ENCODE assay signal across 9 cellular contexts in the genomic region with DNA sequence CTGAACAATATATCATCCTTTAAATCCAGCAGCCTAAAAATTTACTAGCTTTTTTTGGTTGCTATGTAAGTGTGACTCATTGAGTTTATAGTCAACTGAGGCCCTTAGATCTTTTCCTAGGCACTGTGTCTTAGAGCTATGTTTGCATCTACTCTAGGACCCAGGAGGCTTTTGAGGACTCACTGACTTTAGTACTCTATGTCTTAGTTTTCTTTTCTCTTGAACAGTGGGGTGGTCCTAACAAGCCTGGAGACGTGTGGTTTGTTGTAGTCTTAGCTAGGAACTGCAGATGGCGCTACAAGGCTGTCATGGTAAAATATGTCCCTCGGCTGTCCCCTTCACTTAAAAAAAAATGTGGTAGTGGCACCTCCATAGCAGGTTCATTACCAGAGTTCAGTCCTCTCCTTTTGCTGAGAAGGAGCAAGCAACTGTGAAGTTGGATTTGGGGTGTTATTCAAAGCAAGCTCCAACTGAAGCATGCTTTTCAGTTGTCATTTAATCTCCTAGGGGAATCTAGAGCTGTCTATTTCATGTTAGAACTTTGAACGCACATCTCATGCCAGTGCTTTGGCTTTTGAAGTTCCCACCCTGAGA. TPM values are rescaled to one million over a fixed set of nuclear protein-coding genes. Genes with fewer than 3 reads are reported as not detected.
DNase-seq lines count a peak whose midpoint lies in the region; ATAC-seq, FAIRE-seq and TF ChIP-seq lines count a peak whose summit lies in the region.
"Had no signal": no experiment of that assay in that cellular context is flagged by ENCODE, and none has a peak within 500 bp of the region (broad histone marks: within the 10 kb centered on the region; RNA-seq: fewer than 3 reads in every experiment).

No MANE protein-coding gene starts in this region.

- no peaks in the 10 kb centered on the region for H3K27me3 ChIP-seq in right lobe of liver

- H3K27me3 Mint-ChIP-seq in type B pancreatic cell = peaks cover 13% of the 10 kb centered on the region

- peak; percentile 67 for FAIRE-seq in D721Med (lab: Jason Lieb, UNC)

- no peaks in the 10 kb centered on the region for H3K36me3 ChIP-seq in right lobe of liver

- H3K36me3 Mint-ChIP-seq in type B pancreatic cell = no peaks in the 10 kb centered on the region

- no peaks in the 10 kb centered on the region for H3K9me3 ChIP-seq in right lobe of liver

- no peaks in the 10 kb centered on the region for H3K9me3 Mint-ChIP-seq in type B pancreatic cell

- DNase-seq in D721Med (ENCODE audit: insufficient read length, low spot score) = no peak
- DNase-seq in HCEC 1CT = peak; percentile 63
- peak; percentile 74 for DNase-seq in NCI-H2107 treated with DMSO at 0.1 percent for 48 hours (lab: John Stamatoyannopoulos, UW; ENCODE audit: unreplicated experiment)
- peak; percentile 32 for DNase-seq in T-helper 22 cell (ENCODE audit: low read depth)
- no peak for DNase-seq in coronary artery (ENCODE audit: low spot score)
- no peak for DNase-seq in right lobe of liver
- DNase-seq in type B pancreatic cell (ENCODE audit: extremely low spot score, unreplicated experiment) = peak; percentile 51

- ATAC-seq in right lobe of liver (peak; percentile 84 to 95 (median 86)), GM21381 (IDR thresholded peaks at IDR 0.05; ENCODE audit: unreplicated experiment) (no peak)

- H3K4me1 Mint-ChIP-seq in type B pancreatic cell (ENCODE audit: unreplicated experiment) = peaks cover 11% of the 10 kb centered on the region

- peak; percentile 88 for TF ChIP-seq CTCF in D721Med (IDR thresholded peaks at IDR 0.05; ENCODE audit: insufficient read depth, missing control alignments)
- peak; percentile 45 for TF ChIP-seq CTCF in coronary artery (IDR thresholded peaks at IDR 0.05)
- TF ChIP-seq CTCF in right lobe of liver (IDR thresholded peaks at IDR 0.05) = peak; percentile 64 to 83 (median 69)
- TF ChIP-seq CTCF in type B pancreatic cell (conservative IDR thresholded peaks at IDR 0.05) = peak; percentile 89

- no peak overlapping the region for H3K27ac Mint-ChIP-seq in type B pancreatic cell

- H3K4me1 ChIP-seq in right lobe of liver = no peaks in the 10 kb centered on the region

- H3K27ac ChIP-seq in coronary artery (no peak overlapping the region), right lobe of liver (no peak overlapping the region)

- WGBS in right lobe of liver (ENCODE audit: insufficient coverage, low coverage, low lambda C conversion rate, missing lambda C conversion rate) = 6% methylated on average over 4 of the region's 4 CpGs

- intact Hi-C loops in right lobe of liver (cut with DNase I) = loop anchor here in 1 of 2 donors (10.0 kb wide), 1 partner anchor 156 kb away; no protein-coding TSS in a partner anchor

- no peak overlapping the region for H3K4me3 Mint-ChIP-seq in type B pancreatic cell

- TF ChIP-seq POLR2A in right lobe of liver (IDR thresholded peaks at IDR 0.05) = no peak

- H3K4me3 ChIP-seq in coronary artery (no peak overlapping the region), right lobe of liver (no peak overlapping the region)

RNA-seq across cellular contexts. Expression of a gene that starts 8.6 kb away (rescaled TPM):
- 1 to 10 TPM; 3.2 to 6.1 (median 4.4) TPM for total RNA-seq in right lobe of liver
- total RNA-seq in type B pancreatic cell (ENCODE audit: low replicate concordance) = 32.0 and 40.3 TPM in 2 replicates

RNA-seq across cellular contexts. Expression of a gene that starts 12.0 kb away (rescaled TPM):
- 10 to 100 TPM; 36.5 to 49.1 (median 43.7) TPM for total RNA-seq in right lobe of liver
- 3.6 and 5.0 TPM in 2 replicates for total RNA-seq in type B pancreatic cell (ENCODE audit: low replicate concordance)
- total RNA-seq: T-helper 1 cell treated with Interleukin-12 subunit alpha and Interleukin-12 subunit beta and Interleukin-4 antibody, amounts not matched to agents 30 ng/mL and 1 ng/mL, for 36 hours had no signal

RNA-seq across cellular contexts. Expression of a gene that starts 21.7 kb away (rescaled TPM):
- total RNA-seq in right lobe of liver = not detected
- total RNA-seq in type B pancreatic cell (ENCODE audit: low replicate concordance) = 0.17 and 1.2 TPM in 2 replicates
- total RNA-seq: T-helper 1 cell treated with Interleukin-12 subunit alpha and Interleukin-12 subunit beta and Interleukin-4 antibody, amounts not matched to agents 30 ng/mL and 1 ng/mL, for 36 hours had no signal

RNA-seq across cellular contexts. Expression of a gene that starts 35.6 kb away (rescaled TPM):
- total RNA-seq in right lobe of liver = 1 to 10 TPM in 2 of 6 experiments, under 1 TPM in 4; 0.24 to 2.6 (median 0.93) TPM
- 21.7 and 66.3 TPM in 2 replicates for total RNA-seq in type B pancreatic cell (ENCODE audit: low replicate concordance)

Comparison
In these comparisons a context has a peak if more than half of its experiments do, and no peak if none do; other contexts are left out.
1. DNase-seq: peak in HCEC 1CT (single experiment), NCI-H2107 treated with DMSO at 0.1 percent for 48 hours (single experiment), T-helper 22 cell (single experiment) and type B pancreatic cell (single experiment); none in D721Med (single experiment), coronary artery (single experiment) and right lobe of liver (0 of 3).
2. Peak in every context shown above with its lines, with median percentiles within 50 percentile points of each other: CTCF ChIP-seq.